8 cellular contexts compared by ENCODE assay signal in the genomic region with DNA sequence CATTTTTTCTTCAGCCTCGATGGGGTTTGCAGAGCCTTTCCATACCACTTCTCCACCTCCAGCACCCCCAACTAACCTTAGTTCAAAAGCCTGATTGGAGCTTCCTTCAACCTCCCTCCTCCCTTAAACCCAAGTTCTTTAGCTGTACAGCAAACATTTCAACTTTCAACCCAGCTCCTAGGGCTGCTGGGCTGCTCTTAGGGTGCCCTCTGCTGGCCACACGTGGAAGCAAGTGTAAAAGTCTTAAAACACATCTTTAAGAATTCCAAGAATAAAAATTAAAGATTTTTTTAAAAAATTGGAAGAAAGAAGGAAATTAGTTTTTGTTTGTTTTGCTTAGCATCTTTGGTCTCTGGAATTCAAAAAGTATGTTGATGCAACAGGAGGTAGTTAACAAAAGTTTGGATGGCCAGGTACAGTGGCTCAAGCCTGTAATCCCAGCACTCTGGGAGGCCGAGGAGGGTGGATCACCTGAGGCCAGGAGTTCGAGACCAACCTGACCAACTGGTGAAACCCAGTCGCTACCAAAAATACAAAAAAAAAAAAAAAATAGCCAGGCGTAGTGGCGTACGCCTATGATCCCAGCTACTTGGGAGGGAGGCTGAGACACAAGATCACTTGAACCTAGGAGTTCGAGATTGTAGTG. TPM values are rescaled to one million over a fixed set of nuclear protein-coding genes. Genes with fewer than 3 reads are reported as not detected.
DNase-seq lines count a peak whose midpoint lies in the region; ATAC-seq and TF ChIP-seq lines count a peak whose summit lies in the region.

No MANE protein-coding gene starts in this region.

- 42 to 61% methylated on average over 9 of the region's 9 CpGs for WGBS in body of pancreas, 2 donors
- WGBS in iPS DF 6.9 (ENCODE audit: insufficient coverage, insufficient read length), result no CpG with 5 or more reads among the region's 9 CpGs

- no peak overlapping the region for H3K27ac ChIP-seq in body of pancreas
- no peak overlapping the region for H3K27ac ChIP-seq in iPS DF 6.9 (ENCODE audit: low read length)

- H3K4me3 ChIP-seq in body of pancreas (no peak overlapping the region), iPS DF 6.9 (ENCODE audit: low read length) (no peak overlapping the region)

- H3K4me1 ChIP-seq in body of pancreas (no peaks in the 10 kb centered on the region), iPS DF 6.9 (ENCODE audit: control insufficient read depth, insufficient read depth, low read length) (no peaks in the 10 kb centered on the region)

- TF ChIP-seq POLR2A in body of pancreas (IDR thresholded peaks at IDR 0.05), result no peak

- DNase-seq in DMS114 treated with DMSO at 0.1 percent for 48 hours (lab: John Stamatoyannopoulos, UW; ENCODE audit: unreplicated experiment) (peak; percentile 30), HuH-7 (ENCODE audit: low spot score) (peak; percentile 67), SW480 (ENCODE audit: low spot score) (peak; percentile 63), body of pancreas (peak; percentile 20 to 67 (median 40)), iPS DF 6.9 (ENCODE audit: low read depth, low spot score) (peak; percentile 37)
- DNase-seq in stimulated activated CD4-positive, alpha-beta T cell treated with anti-CD3 and anti-CD28 coated beads, Interleukin-12 subunit alpha, Interleukin-12 subunit beta, amount 100 ng/mL, for 48 hours (ENCODE audit: low read depth in 2 of 3, low spot score in 1 of 3), result peak; percentile 8 to 46 (median 15)

- H3K9me3 ChIP-seq in body of pancreas, result no peaks in the 10 kb centered on the region
- peaks cover 2% of the 10 kb centered on the region; the same call in 1 of the 2 replicates for H3K9me3 ChIP-seq in iPS DF 6.9 (ENCODE audit: control insufficient read depth, insufficient read depth, low read length)

- H3K36me3 ChIP-seq in body of pancreas (replicated peaks in 1 of 2; ENCODE audit: insufficient read depth in 1 of 2, low read depth in 2 of 2) (peaks cover 0 to 3% of the 10 kb centered on the region in 2 donors), iPS DF 6.9 (ENCODE audit: control insufficient read depth, insufficient read depth, low read length) (no peaks in the 10 kb centered on the region)

- TF ChIP-seq CTCF in body of pancreas (IDR thresholded peaks at IDR 0.05), result peak; percentile 53 to 85 (median 75)

- H3K27me3 ChIP-seq in body of pancreas, result no peaks in the 10 kb centered on the region
- H3K27me3 ChIP-seq in iPS DF 6.9 (ENCODE audit: control insufficient read depth, insufficient read depth, low read length), result no peaks in the 10 kb centered on the region

- ATAC-seq in body of pancreas, result peak; percentile 71
- no peak for ATAC-seq in GM19467 (IDR thresholded peaks at IDR 0.05; ENCODE audit: unreplicated experiment)
- no peak for ATAC-seq in GM21576 (IDR thresholded peaks at IDR 0.05; ENCODE audit: unreplicated experiment)

- intact Hi-C loops in body of pancreas (cut with DNase I), result no loop called here

RNA-seq across cellular contexts. Expression of a gene that starts 15.5 kb away (rescaled TPM):
- total RNA-seq in body of pancreas, result under 1 TPM in 1 of 2 donors, not detected in 1; 0.52 TPM

Comparison
In these comparisons a context has a peak if more than half of its experiments do, and no peak if none do; other contexts are left out.
1. DNase-seq: peak in every context shown above with its lines; median percentile 67 in HuH-7; 63 in SW480; 40 in body of pancreas; 37 in iPS DF 6.9; 30 in DMS114 treated with DMSO at 0.1 percent for 48 hours; 15 in stimulated activated CD4-positive, alpha-beta T cell treated with anti-CD3 and anti-CD28 coated beads, Interleukin-12 subunit alpha, Interleukin-12 subunit beta, amount 100 ng/mL, for 48 hours.